Comparison of ENCODE assay signal across 18 cellular contexts in genomic region chr1:192817202-192817601, GRCh38. TPM values are rescaled to one million over a fixed set of nuclear protein-coding genes. Genes with fewer than 3 reads are reported as not detected.
DNase-seq lines count a peak whose midpoint lies in the region; ATAC-seq and TF ChIP-seq lines count a peak whose summit lies in the region.
"Had no signal": no experiment of that assay in that cellular context is flagged by ENCODE, and none has a peak within 500 bp of the region (broad histone marks: within the 10 kb centered on the region; RNA-seq: fewer than 3 reads in every experiment).

No MANE protein-coding gene starts in this region.

- no peak overlapping the region for H3K4me3 Mint-ChIP-seq in activated CD4-positive, alpha-beta memory T cell treated with anti-CD3 and anti-CD28 coated beads, Interleukin-2, amount 10 ng/mL, durations not matched to agents 7 days and 5 days
- H3K4me3 Mint-ChIP-seq: CD4-positive, CD25-positive, alpha-beta regulatory T cell had no signal

- intact Hi-C loops in transverse colon (cut with DNase I; ENCODE audit: low total_unique reads) = no loop called here
- intact Hi-C loops in posterior cingulate gyrus (cut with DNase I) = no loop called here

- no peak for TF ChIP-seq POLR2A in gastroesophageal sphincter (IDR thresholded peaks at IDR 0.05)
- no peak for TF ChIP-seq POLR2A in transverse colon (IDR thresholded peaks at IDR 0.05)

- no peak overlapping the region for H2AFZ ChIP-seq in MM.1S (ENCODE audit: low read length)

- no peak overlapping the region for H3K4me3 ChIP-seq in MM.1S (ENCODE audit: low read length)
- H3K4me3 ChIP-seq in gastroesophageal sphincter = no peak overlapping the region
- H3K4me3 ChIP-seq in transverse colon = no peak overlapping the region
- H3K4me3 ChIP-seq: SJCRH30 had no signal

- H3K27ac ChIP-seq in MM.1S (ENCODE audit: low read length) = peak overlapping the region; percentile 6; the same call in 1 of the 2 replicates
- H3K27ac ChIP-seq in gastroesophageal sphincter = peak overlapping the region; percentile 30 to 97 (median 59)
- H3K27ac ChIP-seq in transverse colon = peak overlapping the region; percentile 20 to 68 (median 38)
- H3K27ac ChIP-seq: SJCRH30 had no signal

- H3K9me3 Mint-ChIP-seq in activated CD4-positive, alpha-beta memory T cell treated with anti-CD3 and anti-CD28 coated beads, Interleukin-2, amount 10 ng/mL, durations not matched to agents 7 days and 5 days = no peaks in the 10 kb centered on the region
- H3K9me3 Mint-ChIP-seq: CD4-positive, CD25-positive, alpha-beta regulatory T cell had no signal

- peaks cover 2% of the 10 kb centered on the region for H3K27me3 Mint-ChIP-seq in activated CD4-positive, alpha-beta memory T cell treated with anti-CD3 and anti-CD28 coated beads, Interleukin-2, amount 10 ng/mL, durations not matched to agents 7 days and 5 days

- CTCF ChIA-PET in activated CD4-positive, alpha-beta memory T cell treated with anti-CD3 and anti-CD28 coated beads, Interleukin-2, amount 10 ng/mL, durations not matched to agents 7 days and 5 days (lab: Charles Lee) = no interaction called here

- POLR2A ChIA-PET in activated CD4-positive, alpha-beta memory T cell treated with anti-CD3 and anti-CD28 coated beads, Interleukin-2, amount 10 ng/mL, durations not matched to agents 7 days and 5 days (lab: Charles Lee) = interaction anchor here (0.9 kb wide), 1 partner anchor 10 kb away, joined by 3 read pairs; no protein-coding TSS in a partner anchor

- 0 out of 2 replicates have a peak overlapping the region, but pooled peaks have one; percentile 4 for H3K4me2 ChIP-seq in MM.1S (ENCODE audit: low read depth, low read length)

- no peaks in the 10 kb centered on the region for H3K4me1 Mint-ChIP-seq in activated CD4-positive, alpha-beta memory T cell treated with anti-CD3 and anti-CD28 coated beads, Interleukin-2, amount 10 ng/mL, durations not matched to agents 7 days and 5 days
- H3K4me1 Mint-ChIP-seq: CD4-positive, CD25-positive, alpha-beta regulatory T cell had no signal

- no peak overlapping the region for H3K9ac ChIP-seq in MM.1S (ENCODE audit: low read length)

- in situ Hi-C loops in transverse colon (cut with MboI; ENCODE audit: low pct_ligation_motif_present in 1 of 4, low pct_unique_long_range_greater_than_20kb in 1 of 4, low sequenced_read_pairs in 3 of 4) = loop anchor here in 2 of 4 donors (10.0 to 25.0 kb wide), 3 partner anchors 198 to 295 kb away; partner anchors contain the start of genes CDC73 (in 1 of the 2), GLRX2 (in 1 of the 2) and RGS1 (in 1 of the 2)

- no peaks in the 10 kb centered on the region for H4K20me1 ChIP-seq in MM.1S (ENCODE audit: insufficient read depth, low read length)

- TF ChIP-seq EP300 in gastroesophageal sphincter (IDR thresholded peaks at IDR 0.05) (no peak), transverse colon (IDR thresholded peaks at IDR 0.05; ENCODE audit: low read depth) (no peak)

- WGBS in gastroesophageal sphincter (ENCODE audit: low coverage in 1 of 2), 2 donors = 26 to 30% methylated on average over 5 of the region's 5 CpGs
- 61 to 79% methylated on average over 5 of the region's 5 CpGs for WGBS in transverse colon (ENCODE audit: low coverage in 1 of 2), 2 donors

- H3K36me3 ChIP-seq in MM.1S (replicated peaks; ENCODE audit: insufficient read depth, low read length) (no peaks in the 10 kb centered on the region), gastroesophageal sphincter (no peaks in the 10 kb centered on the region), transverse colon (no peaks in the 10 kb centered on the region)
- H3K36me3 ChIP-seq: SJCRH30 had no signal

- TF ChIP-seq CTCF in MM.1S (IDR thresholded peaks at IDR 0.05; ENCODE audit: low read length) (no peak), gastroesophageal sphincter (IDR thresholded peaks at IDR 0.05) (no peak), transverse colon (IDR thresholded peaks at IDR 0.05) (no peak)

- no peak overlapping the region for H3K27ac Mint-ChIP-seq in activated CD4-positive, alpha-beta memory T cell treated with anti-CD3 and anti-CD28 coated beads, Interleukin-2, amount 10 ng/mL, durations not matched to agents 7 days and 5 days
- H3K27ac Mint-ChIP-seq: CD4-positive, CD25-positive, alpha-beta regulatory T cell had no signal

- no peaks in the 10 kb centered on the region for H3K79me2 ChIP-seq in MM.1S (ENCODE audit: low read length)

- no peaks in the 10 kb centered on the region for H3K36me3 Mint-ChIP-seq in activated CD4-positive, alpha-beta memory T cell treated with anti-CD3 and anti-CD28 coated beads, Interleukin-2, amount 10 ng/mL, durations not matched to agents 7 days and 5 days (ENCODE audit: low read depth)
- H3K36me3 Mint-ChIP-seq: CD4-positive, CD25-positive, alpha-beta regulatory T cell had no signal

- H3K9me2 ChIP-seq in MM.1S (replicated peaks; ENCODE audit: insufficient read depth, low read length) = no peaks in the 10 kb centered on the region

- H3K4me1 ChIP-seq in MM.1S (ENCODE audit: low read length) (no peaks in the 10 kb centered on the region), gastroesophageal sphincter (peaks cover 0 to 18% (median 0%) of the 10 kb centered on the region in 3 donors), transverse colon (peaks cover 0 to 9% (median 0%) of the 10 kb centered on the region in 4 donors)
- H3K4me1 ChIP-seq: SJCRH30 had no signal

- H3K9me3 ChIP-seq in MM.1S (replicated peaks; ENCODE audit: insufficient read depth, low read length) (no peaks in the 10 kb centered on the region), gastroesophageal sphincter (no peaks in the 10 kb centered on the region), transverse colon (no peaks in the 10 kb centered on the region)
- H3K9me3 ChIP-seq: SJCRH30 had no signal

- no peaks in the 10 kb centered on the region; the same call in 1 of the 2 replicates for H3F3A ChIP-seq in MM.1S (ENCODE audit: insufficient read depth, low read length)

- DNase-seq in MM.1S (peak; percentile 58), NOMO-1 treated with dmso at 0.1 percent for 144 hours (lab: John Stamatoyannopoulos, UW; ENCODE audit: unreplicated experiment) (peak; percentile 39), transverse colon (no peak), posterior cingulate gyrus (no peak), DMS153 treated with DMSO at 0.1 percent for 48 hours (lab: John Stamatoyannopoulos, UW; ENCODE audit: unreplicated experiment) (no peak)
- DNase-seq in activated CD4-positive, alpha-beta memory T cell treated with anti-CD3 and anti-CD28 coated beads, Interleukin-2, amount 10 ng/mL, durations not matched to agents 7 days and 5 days = no peak
- DNase-seq: ACHN; AML-193; CD4-positive, CD25-positive, alpha-beta regulatory T cell; DMS79; HCEC 1CT; NCI-H1092; NCI-H146; NCI-H2081 treated with DMSO at 0.1 percent for 48 hours; NCI-H2227 treated with DMSO at 0.1 percent for 48 hours; NCI-H524 treated with DMSO at 0.1 percent for 48 hours; SJCRH30 had no signal

- no peaks in the 10 kb centered on the region for H3K27me3 ChIP-seq in MM.1S (replicated peaks; ENCODE audit: insufficient read depth, low read length)
- no peaks in the 10 kb centered on the region for H3K27me3 ChIP-seq in gastroesophageal sphincter
- H3K27me3 ChIP-seq in transverse colon = no peaks in the 10 kb centered on the region
- H3K27me3 ChIP-seq: SJCRH30 had no signal

- no peak for ATAC-seq in gastroesophageal sphincter

RNA-seq across cellular contexts. Expression of gene RGS2, which starts 8.4 kb away (rescaled TPM):
- 100 to 1,000 TPM; 297 to 490 (median 461) TPM for total RNA-seq in gastroesophageal sphincter
- 100 to 1,000 TPM in 1 of 4 donors, 10 to 100 TPM in 3; 22.1 to 132 (median 68.9) TPM for total RNA-seq in transverse colon
- 1 to 10 TPM; 8.0 to 8.2 TPM for total RNA-seq in activated CD4-positive, alpha-beta memory T cell treated with anti-CD3 and anti-CD28 coated beads, Interleukin-2, amount 10 ng/mL, durations not matched to agents 7 days and 5 days

Comparison
In these comparisons a context has a peak if more than half of its experiments do, and no peak if none do; other contexts are left out.
1. DNase-seq: peak in MM.1S (single experiment) and NOMO-1 treated with dmso at 0.1 percent for 144 hours (single experiment); none in transverse colon (single experiment), posterior cingulate gyrus (0 of 10), DMS153 treated with DMSO at 0.1 percent for 48 hours (single experiment) and activated CD4-positive, alpha-beta memory T cell treated with anti-CD3 and anti-CD28 coated beads, Interleukin-2, amount 10 ng/mL, durations not matched to agents 7 days and 5 days (single experiment).
2. H3K27ac ChIP-seq: peak in every context shown above with its lines; median percentile 59 in gastroesophageal sphincter; 38 in transverse colon; 6 in MM.1S.